ENCODE assay signal across 8 cellular contexts in genomic region chr12:57522887-57523705, GRCh38. TPM values are rescaled to one million over a fixed set of nuclear protein-coding genes. Genes with fewer than 3 reads are reported as not detected.
DNase-seq lines count a peak whose midpoint lies in the region; ATAC-seq and TF ChIP-seq lines count a peak whose summit lies in the region.

No MANE protein-coding gene starts in this region.

- no peaks in the 10 kb centered on the region for H3K9me3 ChIP-seq in MG63
- H3K9me3 ChIP-seq in mesenchymal stem cell (ENCODE audit: control insufficient read depth, low read length), result no peaks in the 10 kb centered on the region
- H3K9me3 ChIP-seq in suprapubic skin, result no peaks in the 10 kb centered on the region

- H3K4me1 ChIP-seq in mesenchymal stem cell (ENCODE audit: control insufficient read depth, insufficient read depth, low read depth, low read length) (peaks cover 39% of the 10 kb centered on the region), suprapubic skin (peaks cover 62% of the 10 kb centered on the region)

- CTCF ChIA-PET in activated B cell treated with CpG ODN at 0.5 μM for 24 hours (lab: Charles Lee), result no interaction called here

- H3K14ac ChIP-seq in mesenchymal stem cell (ENCODE audit: low read length in 2 of 2), result peak overlapping the region in 1 of 2 experiments; percentile 2

- peak overlapping the region; percentile 88 to 92 for H3K18ac ChIP-seq in mesenchymal stem cell (ENCODE audit: low read depth in 1 of 2, low read length in 2 of 2)

- no peak for TF ChIP-seq EP300 in suprapubic skin (IDR thresholded peaks at IDR 0.05)

- peak overlapping the region; percentile 77 for H3K4me3 ChIP-seq in MG63
- peak overlapping the region; percentile 75 to 95 for H3K4me3 ChIP-seq in mesenchymal stem cell (ENCODE audit: insufficient read depth in 1 of 2, low read depth in 1 of 2, low read length in 2 of 2)
- peak overlapping the region; percentile 77 for H3K4me3 ChIP-seq in suprapubic skin

- peak overlapping the region; percentile 72 for H3K27ac ChIP-seq in mesenchymal stem cell (ENCODE audit: low read length, poor library complexity, severe bottlenecking)
- peak overlapping the region; percentile 96 for H3K27ac ChIP-seq in suprapubic skin

- peaks cover 57% of the 10 kb centered on the region for H3K36me3 Mint-ChIP-seq in activated B cell treated with CpG ODN at 0.5 μM for 24 hours (ENCODE audit: low read depth)
- peaks cover 68% of the 10 kb centered on the region for H3K36me3 Mint-ChIP-seq in effector memory CD8-positive, alpha-beta T cell (ENCODE audit: insufficient read depth)

- H3K23ac ChIP-seq in mesenchymal stem cell (ENCODE audit: low read length in 2 of 2), result peak overlapping the region in 1 of 2 experiments; percentile 6

- in situ Hi-C loops in Caki2 (cut with HindIII; ENCODE audit: low pct_unique_long_range_greater_than_20kb, low sequenced_read_pairs), result no loop called here

- peak overlapping the region in 1 of 2 experiments; percentile 40 for H2BK12ac ChIP-seq in mesenchymal stem cell (ENCODE audit: low read length in 2 of 2)

- no peaks in the 10 kb centered on the region for H3K27me3 Mint-ChIP-seq in activated B cell treated with CpG ODN at 0.5 μM for 24 hours
- no peaks in the 10 kb centered on the region for H3K27me3 Mint-ChIP-seq in effector memory CD8-positive, alpha-beta T cell

- H2AFZ ChIP-seq in mesenchymal stem cell (ENCODE audit: low read depth, low read length), result no peak overlapping the region

- TF ChIP-seq POLR2A in suprapubic skin (IDR thresholded peaks at IDR 0.05), result no peak

- peaks cover 21% of the 10 kb centered on the region for H3K79me1 ChIP-seq in mesenchymal stem cell (replicated peaks; ENCODE audit: low read length, poor library complexity, severe bottlenecking)

- peak overlapping the region; percentile 63 for H2BK5ac ChIP-seq in mesenchymal stem cell (ENCODE audit: low read depth, low read length, poor library complexity, severe bottlenecking)

- H3K4me1 Mint-ChIP-seq in activated B cell treated with CpG ODN at 0.5 μM for 24 hours, result peaks cover 52% of the 10 kb centered on the region
- H3K4me1 Mint-ChIP-seq in effector memory CD8-positive, alpha-beta T cell (ENCODE audit: low read depth in 2 of 2), result peaks cover 54 to 64% of the 10 kb centered on the region in 2 donors

- DNase-seq in Caki2 (ENCODE audit: low read depth) (peak; percentile 48), MG63 (peak; percentile 52), activated B cell treated with CpG ODN at 0.5 μM for 24 hours (no peak), mesenchymal stem cell (peak; percentile 65), suprapubic skin (ENCODE audit: low spot score in 2 of 2) (peak; percentile 85 to 86)
- DNase-seq in effector memory CD8-positive, alpha-beta T cell, result peak in 2 of 3 experiments; percentile 24 to 25
- no peak for DNase-seq in activated CD4-positive, CD25-positive, alpha-beta regulatory T cell (lab: John Stamatoyannopoulos, UW)

- no peak for TF ChIP-seq CTCF in activated B cell treated with CpG ODN at 0.5 μM for 24 hours (IDR thresholded peaks at IDR 0.05)
- no peak for TF ChIP-seq CTCF in suprapubic skin (IDR thresholded peaks at IDR 0.05)

- peak overlapping the region; percentile 84 for H4K91ac ChIP-seq in mesenchymal stem cell (ENCODE audit: low read length)

- peak overlapping the region; percentile 98 for H2BK120ac ChIP-seq in mesenchymal stem cell (ENCODE audit: low read depth, low read length)

- ATAC-seq in activated B cell treated with CpG ODN at 0.5 μM for 24 hours (ENCODE audit: low read depth) (no peak), GM21825 (IDR thresholded peaks at IDR 0.05; ENCODE audit: unreplicated experiment) (no peak)
- ATAC-seq in effector memory CD8-positive, alpha-beta T cell (replicated peaks), result no peak

- H3K4me2 ChIP-seq in mesenchymal stem cell (ENCODE audit: low read length, poor library complexity, severe bottlenecking), result peak overlapping the region; percentile 57

- peak overlapping the region; percentile 70 for H2BK15ac ChIP-seq in mesenchymal stem cell (ENCODE audit: low read depth, poor library complexity, severe bottlenecking)

- H3K9me3 Mint-ChIP-seq in activated B cell treated with CpG ODN at 0.5 μM for 24 hours, result no peaks in the 10 kb centered on the region
- no peaks in the 10 kb centered on the region for H3K9me3 Mint-ChIP-seq in effector memory CD8-positive, alpha-beta T cell

- peak overlapping the region; percentile 95 for H3K9ac ChIP-seq in mesenchymal stem cell (ENCODE audit: low read length)

- H3K36me3 ChIP-seq in MG63, result peaks cover 50% of the 10 kb centered on the region
- peaks cover 40 to 45% of the 10 kb centered on the region in 2 experiments for H3K36me3 ChIP-seq in mesenchymal stem cell (ENCODE audit: control insufficient read depth in 1 of 2, insufficient read depth in 2 of 2, low read depth in 1 of 2, low read length in 2 of 2)
- peaks cover 30% of the 10 kb centered on the region for H3K36me3 ChIP-seq in suprapubic skin

- peak overlapping the region; percentile 87 for H4K8ac ChIP-seq in mesenchymal stem cell (ENCODE audit: low read length)

- intact Hi-C loops in activated B cell treated with CpG ODN at 0.5 μM for 24 hours (cut with micrococcal nuclease), result loop anchor here (1.0 to 5.0 kb wide), 8 partner anchors 24 to 1696 kb away; partner anchors contain the start of genes DCTN2, DNAJC14, PIP4K2C and RPL41

- H3K27me3 ChIP-seq in MG63 (no peaks in the 10 kb centered on the region), mesenchymal stem cell (ENCODE audit: control insufficient read depth in 1 of 2, insufficient read depth in 1 of 2, low read length in 2 of 2) (no peaks in the 10 kb centered on the region), suprapubic skin (no peaks in the 10 kb centered on the region)

- peak overlapping the region; percentile 86 for H3K27ac Mint-ChIP-seq in activated B cell treated with CpG ODN at 0.5 μM for 24 hours
- peak overlapping the region; percentile 92 to 99 for H3K27ac Mint-ChIP-seq in effector memory CD8-positive, alpha-beta T cell

- H3K4me3 Mint-ChIP-seq in activated B cell treated with CpG ODN at 0.5 μM for 24 hours, result peak overlapping the region; percentile 92
- peak overlapping the region; percentile 86 to 88 for H3K4me3 Mint-ChIP-seq in effector memory CD8-positive, alpha-beta T cell

- no peak overlapping the region for H2AK5ac ChIP-seq in mesenchymal stem cell (ENCODE audit: low read length, severe bottlenecking)

- POLR2A ChIA-PET in activated B cell treated with CpG ODN at 0.5 μM for 24 hours (lab: Charles Lee), result interaction anchor here (0.5 to 2.2 kb wide), 8 partner anchors 9 to 805 kb away, joined by 3 to 18 read pairs (median 5); partner anchors contain the start of genes ARHGAP9 and DCTN2

- 1% methylated on average over 17 of the region's 38 CpGs for WGBS in mesenchymal stem cell
- 0% methylated on average over 17 of the region's 38 CpGs for WGBS in suprapubic skin

- H3K4ac ChIP-seq in mesenchymal stem cell (ENCODE audit: low read depth in 1 of 2, low read length in 2 of 2), result peak overlapping the region in 1 of 2 experiments; percentile 85

RNA-seq across cellular contexts. Expression of gene MBD6, which starts 0.5 kb away (rescaled TPM):
- total RNA-seq in Caki2 (2014; rRNA removed; shearing (Covaris generic); ENCODE audit: low replicate concordance), result 4.3 and 8.3 TPM in 2 replicates
- total RNA-seq in MG63 (2014; rRNA removed; shearing (Covaris generic); ENCODE audit: low replicate concordance), result 0.07 and 3.0 TPM in 2 replicates
- total RNA-seq in activated B cell treated with CpG ODN at 0.5 μM for 24 hours (96.0 and 105 TPM in 2 replicates), suprapubic skin (10 to 100 TPM; 24.4 to 92.9 (median 36.8) TPM)
- polyA plus RNA-seq in mesenchymal stem cell (2013, experiment 1 of 2), result 44.2 TPM
- 40.9 TPM for polyA plus RNA-seq in mesenchymal stem cell (2013, experiment 2 of 2)

RNA-seq across cellular contexts. Expression of gene DDIT3, which starts 2.8 kb away (rescaled TPM):
- total RNA-seq in Caki2 (2014; rRNA removed; shearing (Covaris generic); ENCODE audit: low replicate concordance), result 19.6 and 64.7 TPM in 2 replicates
- 9.9 and 17.1 TPM in 2 replicates for total RNA-seq in MG63 (2014; rRNA removed; shearing (Covaris generic); ENCODE audit: low replicate concordance)
- total RNA-seq in activated B cell treated with CpG ODN at 0.5 μM for 24 hours (30.5 and 34.3 TPM in 2 replicates), suprapubic skin (10 to 100 TPM in 3 of 4 donors, 1 to 10 TPM in 1; 8.1 to 33.6 (median 14.4) TPM)
- 43.7 TPM for polyA plus RNA-seq in mesenchymal stem cell (2013, experiment 1 of 2)
- polyA plus RNA-seq in mesenchymal stem cell (2013, experiment 2 of 2), result 45.0 TPM

RNA-seq across cellular contexts. Expression of gene DCTN2, which starts 23.9 kb away (rescaled TPM):
- total RNA-seq in Caki2 (2014; rRNA removed; shearing (Covaris generic); ENCODE audit: low replicate concordance), result 358 and 362 TPM in 2 replicates
- 158 and 249 TPM in 2 replicates for total RNA-seq in MG63 (2014; rRNA removed; shearing (Covaris generic); ENCODE audit: low replicate concordance)
- total RNA-seq in activated B cell treated with CpG ODN at 0.5 μM for 24 hours (83.3 and 91.8 TPM in 2 replicates), suprapubic skin (100 to 1,000 TPM; 152 to 242 (median 185) TPM)
- 143 TPM for polyA plus RNA-seq in mesenchymal stem cell (2013, experiment 1 of 2)
- 134 TPM for polyA plus RNA-seq in mesenchymal stem cell (2013, experiment 2 of 2)

RNA-seq across cellular contexts. Expression of gene KIF5A, which starts 26.7 kb away (rescaled TPM):
- not detected in 2 replicates for total RNA-seq in Caki2 (2014; rRNA removed; shearing (Covaris generic); ENCODE audit: low replicate concordance)
- total RNA-seq in MG63 (2014; rRNA removed; shearing (Covaris generic); ENCODE audit: low replicate concordance), result not detected in 2 replicates
- total RNA-seq in activated B cell treated with CpG ODN at 0.5 μM for 24 hours (0.13 and 0.15 TPM in 2 replicates), suprapubic skin (under 1 TPM in 2 of 4 donors, not detected in 2; 0.08 to 0.23 TPM)
- polyA plus RNA-seq in mesenchymal stem cell (2013, experiment 1 of 2), result 0.26 TPM
- 0.22 TPM for polyA plus RNA-seq in mesenchymal stem cell (2013, experiment 2 of 2)

RNA-seq across cellular contexts. Expression of gene MARS1, which starts 35.2 kb away (rescaled TPM):
- total RNA-seq in Caki2 (2014; rRNA removed; shearing (Covaris generic); ENCODE audit: low replicate concordance), result 285 and 315 TPM in 2 replicates
- 245 and 285 TPM in 2 replicates for total RNA-seq in MG63 (2014; rRNA removed; shearing (Covaris generic); ENCODE audit: low replicate concordance)
- total RNA-seq in activated B cell treated with CpG ODN at 0.5 μM for 24 hours (368 and 425 TPM in 2 replicates), suprapubic skin (100 to 1,000 TPM in 1 of 4 donors, 10 to 100 TPM in 3; 55.7 to 203 (median 79.7) TPM)
- 410 TPM for polyA plus RNA-seq in mesenchymal stem cell (2013, experiment 1 of 2)
- polyA plus RNA-seq in mesenchymal stem cell (2013, experiment 2 of 2), result 418 TPM

Comparison
In these comparisons a context has a peak if more than half of its experiments do, and no peak if none do; other contexts are left out.
1. DNase-seq: peak in Caki2 (single experiment), MG63 (single experiment), effector memory CD8-positive, alpha-beta T cell (2 of 3), mesenchymal stem cell (single experiment) and suprapubic skin (2 of 2); none in activated B cell treated with CpG ODN at 0.5 μM for 24 hours (single experiment) and activated CD4-positive, CD25-positive, alpha-beta regulatory T cell (0 of 4).
2. Peak in every context shown above with its lines, with median percentiles within 50 percentile points of each other: H3K4me3 ChIP-seq.